ENCODE assay signal across 9 cellular contexts in the genomic region with DNA sequence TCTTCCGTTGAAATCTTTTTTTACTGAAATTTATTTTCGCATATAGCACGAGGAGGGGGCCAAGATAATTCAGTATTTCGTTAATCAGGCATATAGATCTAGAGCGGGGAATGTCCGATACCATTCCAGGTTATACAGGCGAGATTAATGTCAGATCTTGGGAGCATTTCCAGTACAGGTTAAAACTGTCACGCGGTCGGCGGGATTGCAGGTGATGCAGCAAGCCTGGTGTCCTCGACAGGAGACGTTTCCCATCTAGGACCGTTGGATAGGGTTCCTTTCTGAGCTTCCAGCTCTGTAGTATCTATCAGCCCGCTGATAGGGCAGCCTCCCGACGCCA. TPM values are rescaled to one million over a fixed set of nuclear protein-coding genes. Genes with fewer than 3 reads are reported as not detected.
DNase-seq lines count a peak whose midpoint lies in the region; ATAC-seq and TF ChIP-seq lines count a peak whose summit lies in the region.
"Had no signal": no experiment of that assay in that cellular context is flagged by ENCODE, and none has a peak within 500 bp of the region (broad histone marks: within the 10 kb centered on the region; RNA-seq: fewer than 3 reads in every experiment).

No MANE protein-coding gene starts in this region.

- no peak overlapping the region for H3K9ac ChIP-seq in SK-N-MC (ENCODE audit: insufficient read length)

- no peaks in the 10 kb centered on the region for H3F3A ChIP-seq in DOHH2 (ENCODE audit: control insufficient read depth, insufficient read depth)

- no peak overlapping the region for H3K27ac ChIP-seq in DOHH2 (ENCODE audit: low read depth, low read length)
- no peak overlapping the region for H3K27ac ChIP-seq in SK-N-MC
- H3K27ac ChIP-seq in esophagus squamous epithelium: peak overlapping the region; percentile 81 to 92 (median 87)
- H3K27ac ChIP-seq in prostate gland: peak overlapping the region; percentile 72 to 87

- peak overlapping the region; percentile 93 for H3K4me3 ChIP-seq in DOHH2 (ENCODE audit: low read length)
- H3K4me3 ChIP-seq in SK-N-MC: peak overlapping the region; percentile 94
- peak overlapping the region; percentile 58 to 87 (median 70) for H3K4me3 ChIP-seq in esophagus squamous epithelium
- peak overlapping the region; percentile 71 to 88 for H3K4me3 ChIP-seq in prostate gland

- H3K27me3 ChIP-seq in DOHH2 (ENCODE audit: control insufficient read depth, low read length): peaks cover 17% of the 10 kb centered on the region
- no peaks in the 10 kb centered on the region for H3K27me3 ChIP-seq in esophagus squamous epithelium
- no peaks in the 10 kb centered on the region for H3K27me3 ChIP-seq in prostate gland (replicated peaks; ENCODE audit: insufficient read depth)

- no peaks in the 10 kb centered on the region; the same call in 1 of the 2 replicates for H4K20me1 ChIP-seq in DOHH2 (ENCODE audit: control insufficient read depth, insufficient read depth, low read depth, low read length)

- intact Hi-C loops in esophagus squamous epithelium (cut with DNase I) (no loop called here), prostate gland (cut with DNase I) (no loop called here)

- no peak for TF ChIP-seq POLR2A in esophagus squamous epithelium (IDR thresholded peaks at IDR 0.05)
- TF ChIP-seq POLR2A in prostate gland (IDR thresholded peaks at IDR 0.05): no peak

- WGBS in esophagus squamous epithelium, 2 donors: 19 to 21% methylated on average over 14 to 17 of the region's 17 CpGs
- 9% methylated on average over 17 of the region's 17 CpGs for WGBS in prostate gland

- H3K36me3 ChIP-seq in DOHH2 (ENCODE audit: control insufficient read depth, low read length): peaks cover 27% of the 10 kb centered on the region
- peaks cover 9% of the 10 kb centered on the region; the same call in 1 of the 2 replicates for H3K36me3 ChIP-seq in SK-N-MC (ENCODE audit: insufficient read depth, low read length)
- peaks cover 0 to 12% (median 0%) of the 10 kb centered on the region in 3 donors for H3K36me3 ChIP-seq in esophagus squamous epithelium
- H3K36me3 ChIP-seq in prostate gland: no peaks in the 10 kb centered on the region

- DNase-seq in SK-N-MC (ENCODE audit: low read depth, low spot score) (no peak), esophagus squamous epithelium (lab: John Stamatoyannopoulos, UW) (no peak), prostate gland (ENCODE audit: low spot score) (no peak), NCI-H510A treated with DMSO at 0.1 percent for 48 hours (lab: John Stamatoyannopoulos, UW) (no peak)
- DNase-seq in stimulated activated naive CD4-positive, alpha-beta T cell (lab: John Stamatoyannopoulos, UW): no peak

- H3K9me3 ChIP-seq in DOHH2 (ENCODE audit: control insufficient read depth, insufficient read depth, low read length) (no peaks in the 10 kb centered on the region), SK-N-MC (ENCODE audit: low read depth, low read length) (no peaks in the 10 kb centered on the region), esophagus squamous epithelium (no peaks in the 10 kb centered on the region), prostate gland (no peaks in the 10 kb centered on the region)

- TF ChIP-seq CTCF in DOHH2 (IDR thresholded peaks at IDR 0.05; ENCODE audit: low read depth, low read length, poor library complexity, severe bottlenecking) (no peak), esophagus squamous epithelium (IDR thresholded peaks at IDR 0.05) (no peak), prostate gland (IDR thresholded peaks at IDR 0.05) (no peak)

- H3K9me2 ChIP-seq in DOHH2 (replicated peaks; ENCODE audit: control insufficient read depth, low read length): no peaks in the 10 kb centered on the region

- H3K79me2 ChIP-seq in DOHH2 (ENCODE audit: control insufficient read depth, low read length): peaks cover 44% of the 10 kb centered on the region

- peaks cover 31% of the 10 kb centered on the region for H3K4me1 ChIP-seq in DOHH2 (ENCODE audit: control insufficient read depth, low read length)
- H3K4me1 ChIP-seq in esophagus squamous epithelium: peaks cover 0 to 43% (median 10%) of the 10 kb centered on the region in 3 donors
- H3K4me1 ChIP-seq in prostate gland (replicated peaks): peaks cover 6% of the 10 kb centered on the region

- H3K4me2 ChIP-seq in DOHH2 (ENCODE audit: low read length): peak overlapping the region; percentile 89

- ATAC-seq in HG02798 (IDR thresholded peaks at IDR 0.05; ENCODE audit: poor library complexity, unreplicated experiment) (no peak), GM19463 (IDR thresholded peaks at IDR 0.05; ENCODE audit: unreplicated experiment) (no peak)

RNA-seq across cellular contexts. Expression of a gene that starts 0.4 kb away (rescaled TPM):
- total RNA-seq in esophagus squamous epithelium: 10 to 100 TPM; 10.2 to 22.5 (median 13.1) TPM
- 10 to 100 TPM; 36.3 to 40.1 TPM for total RNA-seq in prostate gland

RNA-seq across cellular contexts. Expression of a gene that starts 20.3 kb away (rescaled TPM):
- total RNA-seq in esophagus squamous epithelium: not detected
- total RNA-seq in prostate gland: 1 to 10 TPM in 1 of 2 donors, not detected in 1; 3.2 TPM

RNA-seq across cellular contexts. Expression of a gene that starts 56.1 kb away (rescaled TPM):
- total RNA-seq in esophagus squamous epithelium (not detected), prostate gland (not detected)
- total RNA-seq: T-helper 2 cell treated with Interferon-gamma antibody and Interleukin-4, amounts not matched to agents 100 ng/mL and 5 ng/mL, for 36 hours had no signal

Comparison
In these comparisons a context has a peak if more than half of its experiments do, and no peak if none do; other contexts are left out.
1. H3K27ac ChIP-seq: peak in esophagus squamous epithelium (4 of 4) and prostate gland (2 of 2); none in DOHH2 (single experiment) and SK-N-MC (single experiment).
2. Peak in every context shown above with its lines, with median percentiles within 50 percentile points of each other: H3K4me3 ChIP-seq.